Comparison of ENCODE assay signal across 27 cellular contexts in the genomic region with DNA sequence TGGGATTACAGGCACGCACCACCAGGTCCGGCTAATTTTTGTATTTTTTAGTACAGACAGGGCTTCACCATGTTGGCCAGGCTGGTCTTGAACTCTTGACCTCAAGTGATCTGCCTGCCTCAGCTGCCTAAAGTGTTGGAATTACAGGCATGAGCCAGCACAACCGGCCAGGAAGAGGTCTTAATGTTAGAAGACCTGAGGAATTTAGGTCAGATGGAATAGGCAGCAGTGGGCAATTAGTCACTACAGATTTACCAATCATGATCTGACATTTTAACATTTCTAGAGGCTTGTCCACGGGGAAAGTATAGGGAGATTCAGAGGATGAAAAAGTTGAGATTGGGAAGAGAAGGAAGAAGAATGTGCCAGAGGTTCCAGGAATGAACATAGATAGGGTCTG.
"Had no signal": no experiment of that assay in that cellular context is flagged by ENCODE, and none has a peak within 500 bp of the region (broad histone marks: within the 10 kb centered on the region; RNA-seq: fewer than 3 reads in every experiment).

No MANE protein-coding gene starts in this region.

- H3K36me3 Mint-ChIP-seq: activated naive CD4-positive, alpha-beta T cell treated with anti-CD3 and anti-CD28 coated beads, Interleukin-2, amount 50 U/mL, for 24 hours; activated naive CD8-positive, alpha-beta T cell treated with anti-CD3 and anti-CD28 coated beads, Interleukin-2, amount 10 ng/mL, durations not matched to agents 7 days and 5 days had no signal

- H3K9me3 Mint-ChIP-seq: activated naive CD8-positive, alpha-beta T cell treated with anti-CD3 and anti-CD28 coated beads, Interleukin-2, amount 10 ng/mL, durations not matched to agents 7 days and 5 days; activated T-helper 2 cell treated with anti-CD3 and anti-CD28 coated beads, Interferon-gamma antibody, Interleukin-2, Interleukin-4, amounts not matched to agents 10 μg/mL and 5 μg/mL and 100 μg/mL, durations not matched to agents 14 hours and 24 hours and 36 hours had no signal

- H3K4me3 Mint-ChIP-seq: activated CD4-positive, alpha-beta T cell treated with anti-CD3 and anti-CD28 coated beads, Interleukin-2, amount 10 ng/mL, durations not matched to agents 7 days and 5 days; activated CD8-positive, alpha-beta T cell treated with anti-CD3 and anti-CD28 coated beads, Interleukin-2, amount 10 ng/mL, durations not matched to agents 7 days and 5 days; activated naive CD4-positive, alpha-beta T cell treated with anti-CD3 and anti-CD28 coated beads, Interleukin-2, amount 50 U/mL, for 24 hours; activated naive CD8-positive, alpha-beta T cell treated with anti-CD3 and anti-CD28 coated beads, Interleukin-2, amount 10 ng/mL, durations not matched to agents 7 days and 5 days; activated T-cell treated with anti-CD3 and anti-CD28 coated beads, Interleukin-2, amount 50 U/mL, for 24 hours; T-helper 1 cell treated with Interleukin-12 subunit alpha and Interleukin-12 subunit beta and Interleukin-4 antibody, amounts not matched to agents 30 μg/mL and 1 μg/mL, for 36 hours; T-helper 2 cell treated with Interferon-gamma antibody and Interleukin-4, amounts not matched to agents 5 μg/mL and 100 μg/mL, for 36 hours had no signal

- H3K27me3 Mint-ChIP-seq: activated naive CD4-positive, alpha-beta T cell treated with anti-CD3 and anti-CD28 coated beads, Interleukin-2, amount 50 U/mL, for 24 hours had no signal

- H3K27ac Mint-ChIP-seq: activated CD4-positive, alpha-beta T cell treated with anti-CD3 and anti-CD28 coated beads, Interleukin-2, amount 10 ng/mL, durations not matched to agents 7 days and 5 days; activated CD8-positive, alpha-beta T cell treated with anti-CD3 and anti-CD28 coated beads, Interleukin-2, amount 10 ng/mL, durations not matched to agents 7 days and 5 days; activated naive CD4-positive, alpha-beta T cell treated with anti-CD3 and anti-CD28 coated beads, Interleukin-2, amount 50 U/mL, for 24 hours; activated naive CD8-positive, alpha-beta T cell treated with anti-CD3 and anti-CD28 coated beads, Interleukin-2, amount 10 ng/mL, durations not matched to agents 7 days and 5 days; activated T-cell treated with anti-CD3 and anti-CD28 coated beads, Interleukin-2, amount 50 U/mL, for 24 hours; activated T-helper 2 cell treated with anti-CD3 and anti-CD28 coated beads, Interferon-gamma antibody, Interleukin-2, Interleukin-4, amounts not matched to agents 10 μg/mL and 5 μg/mL and 100 μg/mL, durations not matched to agents 14 hours and 24 hours and 36 hours; T-helper 1 cell treated with Interleukin-12 subunit alpha and Interleukin-12 subunit beta and Interleukin-4 antibody, amounts not matched to agents 30 μg/mL and 1 μg/mL, for 36 hours; T-helper 2 cell treated with Interferon-gamma antibody and Interleukin-4, amounts not matched to agents 5 μg/mL and 100 μg/mL, for 36 hours had no signal

- DNase-seq: activated CD4-positive, alpha-beta T cell treated with anti-CD3 and anti-CD28 coated beads, Interleukin-2, amount 10 ng/mL, durations not matched to agents 7 days and 5 days; activated CD4-positive, alpha-beta T cell treated with anti-CD3 and anti-CD28 coated beads, Interleukin-2, amount 50 U/mL, for 48 hours; activated CD8-positive, alpha-beta T cell treated with anti-CD3 and anti-CD28 coated beads, Interleukin-2, amount 10 ng/mL, durations not matched to agents 7 days and 5 days; activated gamma-delta T cell; activated naive CD4-positive, alpha-beta T cell treated with Interleukin-2 at 50 U/mL for 16 hours; activated naive CD8-positive, alpha-beta T cell treated with anti-CD3 and anti-CD28 coated beads, Interleukin-2, amount 10 ng/mL, durations not matched to agents 7 days and 5 days; activated T-cell treated with anti-CD3 and anti-CD28 coated beads, Interleukin-2, amount 50 U/mL, for 24 hours; body of pancreas; Kasumi-1; MM.1S; MV-4-11; NCI-H1092; NCI-H1436 treated with DMSO at 0.1 percent for 48 hours; NCI-H187; NCI-H2029 treated with DMSO at 0.1 percent for 48 hours; NCI-H2107; NCI-H2171; NCI-H510A; NCI-H526; NCI-H748 treated with DMSO at 0.1 percent for 48 hours; NK-92 treated with Interleukin-12 subunit alpha and Interleukin-12 subunit beta, amount 100 ng/mL, for 24 hours; PC-9; Right ventricle myocardium superior had no signal

- H3K4me1 Mint-ChIP-seq: activated CD4-positive, alpha-beta T cell treated with anti-CD3 and anti-CD28 coated beads, Interleukin-2, amount 10 ng/mL, durations not matched to agents 7 days and 5 days; activated naive CD4-positive, alpha-beta T cell treated with anti-CD3 and anti-CD28 coated beads, Interleukin-2, amount 50 U/mL, for 24 hours; activated naive CD8-positive, alpha-beta T cell treated with anti-CD3 and anti-CD28 coated beads, Interleukin-2, amount 10 ng/mL, durations not matched to agents 7 days and 5 days had no signal
